In the genomic region with DNA sequence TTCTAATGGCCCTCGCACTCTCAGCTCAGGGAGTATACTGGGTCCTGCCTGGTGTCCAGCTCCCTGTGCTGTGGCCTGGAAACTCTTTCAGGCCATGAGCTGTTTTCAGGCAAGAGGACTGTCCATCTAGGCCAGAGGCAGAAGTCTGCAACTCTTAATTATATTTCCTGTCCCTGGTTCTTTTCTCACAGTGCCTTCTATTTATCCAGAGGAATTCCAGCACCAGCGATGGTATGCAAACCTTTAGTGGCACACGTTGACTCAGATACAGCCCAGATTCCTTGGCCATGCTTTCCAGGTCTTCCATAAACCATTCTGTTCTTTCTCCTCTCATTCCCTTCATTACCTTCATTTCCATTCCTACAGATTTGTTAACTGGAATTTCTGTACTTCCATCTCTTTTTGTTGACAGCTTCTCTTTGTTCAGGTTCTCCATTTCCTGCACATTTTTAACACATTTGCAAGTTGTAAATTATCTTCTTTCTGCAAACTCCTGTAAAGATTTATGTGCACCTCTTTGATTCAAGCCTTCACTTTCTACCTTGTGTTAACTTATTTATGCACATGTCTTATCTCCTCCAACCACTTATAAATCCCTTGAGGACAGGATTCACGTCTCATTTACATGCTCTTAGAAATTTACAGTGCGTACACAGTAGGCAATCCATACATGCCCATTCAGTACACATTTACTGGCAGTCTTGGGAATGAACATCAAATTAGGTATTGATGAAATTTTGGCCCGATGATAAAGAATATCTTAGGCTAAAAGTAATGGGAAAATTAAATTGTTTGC, we compare ENCODE assay signal across 13 cellular contexts.
DNase-seq lines count a peak whose midpoint lies in the region; ATAC-seq and TF ChIP-seq lines count a peak whose summit lies in the region.
"Had no signal": no experiment of that assay in that cellular context is flagged by ENCODE, and none has a peak within 500 bp of the region (broad histone marks: within the 10 kb centered on the region; RNA-seq: fewer than 3 reads in every experiment).

No MANE protein-coding gene starts in this region.

- H3K9me3 ChIP-seq in right atrium auricular region (no peaks in the 10 kb centered on the region), thymus (ENCODE audit: control insufficient read depth) (peaks cover 4% of the 10 kb centered on the region), left lung (peaks cover 0 to 7% of the 10 kb centered on the region in 2 donors)

- 93% methylated on average over 6 of the region's 6 CpGs for WGBS in thymus

- peak overlapping the region; percentile 49 for H3K4me3 Mint-ChIP-seq in activated naive CD4-positive, alpha-beta T cell treated with anti-CD3 and anti-CD28 coated beads, Interleukin-2, amount 50 U/mL, for 24 hours
- no peak overlapping the region for H3K4me3 Mint-ChIP-seq in activated T-helper 1 cell treated with anti-CD3 and anti-CD28 coated beads, Interleukin-12 subunit alpha, Interleukin-12 subunit beta, Interleukin-2, Interleukin-4 antibody, amounts not matched to agents 30 ng/mL and 10 ng/mL and 1 ng/mL, durations not matched to agents 14 hours and 24 hours and 36 hours

- no peaks in the 10 kb centered on the region for H3K27me3 ChIP-seq in right atrium auricular region
- H3K27me3 ChIP-seq in thymus (ENCODE audit: control insufficient read depth, insufficient read depth), result no peaks in the 10 kb centered on the region
- H3K27me3 ChIP-seq in left lung, result no peaks in the 10 kb centered on the region
- H3K27me3 ChIP-seq: upper lobe of right lung had no signal

- H3K9me3 Mint-ChIP-seq in activated naive CD4-positive, alpha-beta T cell treated with anti-CD3 and anti-CD28 coated beads, Interleukin-2, amount 50 U/mL, for 24 hours, result peaks cover 5% of the 10 kb centered on the region
- peaks cover 18% of the 10 kb centered on the region for H3K9me3 Mint-ChIP-seq in activated T-helper 1 cell treated with anti-CD3 and anti-CD28 coated beads, Interleukin-12 subunit alpha, Interleukin-12 subunit beta, Interleukin-2, Interleukin-4 antibody, amounts not matched to agents 30 ng/mL and 10 ng/mL and 1 ng/mL, durations not matched to agents 14 hours and 24 hours and 36 hours

- H3K36me3 ChIP-seq in right atrium auricular region (no peaks in the 10 kb centered on the region), thymus (ENCODE audit: control insufficient read depth, insufficient read depth) (peaks cover 52% of the 10 kb centered on the region), left lung (peaks cover 0 to 17% of the 10 kb centered on the region in 2 donors)

- no peak for TF ChIP-seq CTCF in right atrium auricular region (IDR thresholded peaks at IDR 0.05)
- no peak for TF ChIP-seq CTCF in left lung (IDR thresholded peaks at IDR 0.05)

- ATAC-seq in left lung (no peak), GM19035 (IDR thresholded peaks at IDR 0.05; ENCODE audit: unreplicated experiment) (no peak)
- ATAC-seq: upper lobe of right lung had no signal

- peak overlapping the region; percentile 97 for H3K27ac Mint-ChIP-seq in activated naive CD4-positive, alpha-beta T cell treated with anti-CD3 and anti-CD28 coated beads, Interleukin-2, amount 50 U/mL, for 24 hours
- peak overlapping the region; percentile 83 for H3K27ac Mint-ChIP-seq in activated T-helper 1 cell treated with anti-CD3 and anti-CD28 coated beads, Interleukin-12 subunit alpha, Interleukin-12 subunit beta, Interleukin-2, Interleukin-4 antibody, amounts not matched to agents 30 ng/mL and 10 ng/mL and 1 ng/mL, durations not matched to agents 14 hours and 24 hours and 36 hours

- H3K4me1 ChIP-seq in right atrium auricular region, result peaks cover 0 to 38% of the 10 kb centered on the region in 2 donors
- H3K4me1 ChIP-seq in thymus (ENCODE audit: control insufficient read depth, insufficient read depth, low read length), result peaks cover 7% of the 10 kb centered on the region
- H3K4me1 ChIP-seq in left lung, result peaks cover 0 to 68% of the 10 kb centered on the region in 2 donors

- peaks cover 95% of the 10 kb centered on the region for H3K4me1 Mint-ChIP-seq in activated naive CD4-positive, alpha-beta T cell treated with anti-CD3 and anti-CD28 coated beads, Interleukin-2, amount 50 U/mL, for 24 hours
- peaks cover 79% of the 10 kb centered on the region for H3K4me1 Mint-ChIP-seq in activated T-helper 1 cell treated with anti-CD3 and anti-CD28 coated beads, Interleukin-12 subunit alpha, Interleukin-12 subunit beta, Interleukin-2, Interleukin-4 antibody, amounts not matched to agents 30 ng/mL and 10 ng/mL and 1 ng/mL, durations not matched to agents 14 hours and 24 hours and 36 hours (ENCODE audit: low read depth)

- peaks cover 48% of the 10 kb centered on the region for H3K36me3 Mint-ChIP-seq in activated naive CD4-positive, alpha-beta T cell treated with anti-CD3 and anti-CD28 coated beads, Interleukin-2, amount 50 U/mL, for 24 hours
- H3K36me3 Mint-ChIP-seq in activated T-helper 1 cell treated with anti-CD3 and anti-CD28 coated beads, Interleukin-12 subunit alpha, Interleukin-12 subunit beta, Interleukin-2, Interleukin-4 antibody, amounts not matched to agents 30 ng/mL and 10 ng/mL and 1 ng/mL, durations not matched to agents 14 hours and 24 hours and 36 hours (ENCODE audit: low read depth), result peaks cover 84% of the 10 kb centered on the region

- no peak overlapping the region for H3K4me3 ChIP-seq in right atrium auricular region
- H3K4me3 ChIP-seq in thymus (ENCODE audit: low read length), result no peak overlapping the region
- H3K4me3 ChIP-seq in left lung, result no peak overlapping the region
- H3K4me3 ChIP-seq: upper lobe of right lung had no signal

- intact Hi-C loops in activated T-helper 1 cell treated with anti-CD3 and anti-CD28 coated beads, Interleukin-12 subunit alpha, Interleukin-12 subunit beta, Interleukin-2, Interleukin-4 antibody, amounts not matched to agents 30 ng/mL and 10 ng/mL and 1 ng/mL, durations not matched to agents 14 hours and 24 hours and 36 hours (cut with micrococcal nuclease), result no loop called here
- intact Hi-C loops in left lung (cut with DNase I), result no loop called here

- no peak for DNase-seq in activated naive CD4-positive, alpha-beta T cell (lab: John Stamatoyannopoulos, UW)
- DNase-seq in activated T-helper 1 cell treated with anti-CD3 and anti-CD28 coated beads, Interleukin-12 subunit alpha, Interleukin-12 subunit beta, Interleukin-2, Interleukin-4 antibody, amounts not matched to agents 30 ng/mL and 10 ng/mL and 1 ng/mL, durations not matched to agents 14 hours and 24 hours and 36 hours (ENCODE audit: low spot score), result no peak
- no peak for DNase-seq in right atrium auricular region (ENCODE audit: low spot score)
- DNase-seq in NCI-H82 treated with DMSO at 0.1 percent for 48 hours (lab: John Stamatoyannopoulos, UW; ENCODE audit: unreplicated experiment), result no peak
- DNase-seq in left lung, result no peak
- DNase-seq: activated CD4-positive, CD25-positive, alpha-beta regulatory T cell treated with anti-CD3 and anti-CD28 coated beads, Interleukin-2, amount 50 U/mL, for 72 hours; DND-41; NCI-H1105; NCI-H226; upper lobe of right lung had no signal

- H3K27me3 Mint-ChIP-seq in activated naive CD4-positive, alpha-beta T cell treated with anti-CD3 and anti-CD28 coated beads, Interleukin-2, amount 50 U/mL, for 24 hours, result no peaks in the 10 kb centered on the region
- H3K27me3 Mint-ChIP-seq in activated T-helper 1 cell treated with anti-CD3 and anti-CD28 coated beads, Interleukin-12 subunit alpha, Interleukin-12 subunit beta, Interleukin-2, Interleukin-4 antibody, amounts not matched to agents 30 ng/mL and 10 ng/mL and 1 ng/mL, durations not matched to agents 14 hours and 24 hours and 36 hours (ENCODE audit: insufficient read depth), result no peaks in the 10 kb centered on the region

- peak overlapping the region; percentile 13 to 36 for H3K27ac ChIP-seq in right atrium auricular region
- H3K27ac ChIP-seq in thymus (ENCODE audit: low read depth), result peak overlapping the region; percentile 42
- no peak overlapping the region for H3K27ac ChIP-seq in left lung
- H3K27ac ChIP-seq: upper lobe of right lung had no signal

Comparison
In these comparisons a context has a peak if more than half of its experiments do, and no peak if none do; other contexts are left out.
1. H3K27ac ChIP-seq: peak in right atrium auricular region (2 of 2) and thymus (single experiment); none in left lung (0 of 2).